19 cellular contexts compared by ENCODE assay signal in the genomic region with DNA sequence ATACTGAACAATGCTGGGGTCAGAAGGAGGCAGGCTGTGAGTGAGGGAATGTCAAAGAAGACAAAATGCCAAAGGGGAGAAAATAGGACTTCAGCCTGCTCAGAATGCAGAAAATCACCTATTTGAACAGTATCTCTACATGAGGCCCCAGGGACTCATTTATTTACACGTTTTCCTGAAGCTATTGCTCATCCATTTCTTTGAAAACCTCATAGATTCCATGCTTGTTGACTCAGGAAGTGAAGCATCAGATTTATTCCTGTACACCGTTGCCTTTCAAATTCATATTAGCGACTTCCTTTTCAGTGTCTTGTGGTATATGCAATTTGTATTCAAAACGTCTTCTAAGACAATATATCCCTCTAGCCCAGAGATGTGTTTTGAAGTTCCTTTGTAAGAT.
DNase-seq lines count a peak whose midpoint lies in the region; ATAC-seq, FAIRE-seq and TF ChIP-seq lines count a peak whose summit lies in the region.
"Had no signal": no experiment of that assay in that cellular context is flagged by ENCODE, and none has a peak within 500 bp of the region (broad histone marks: within the 10 kb centered on the region; RNA-seq: fewer than 3 reads in every experiment).

No MANE protein-coding gene starts in this region.

- no peak overlapping the region for H2BK120ac ChIP-seq in neuronal stem cell (ENCODE audit: low read depth, low read length)

- no peak overlapping the region for H2BK15ac ChIP-seq in neuronal stem cell (ENCODE audit: low read length)

- H3K14ac ChIP-seq in neuronal stem cell (ENCODE audit: low read length) = no peak overlapping the region

- H3K18ac ChIP-seq in neuronal stem cell (ENCODE audit: low read length) = no peak overlapping the region

- intact Hi-C loops in activated T-helper 2 cell treated with anti-CD3 and anti-CD28 coated beads, Interferon-gamma antibody, Interleukin-2, Interleukin-4, amounts not matched to agents 10 μg/mL and 5 μg/mL and 100 μg/mL, durations not matched to agents 14 hours and 24 hours and 36 hours (cut with micrococcal nuclease) = no loop called here

- no peak overlapping the region for H2AK5ac ChIP-seq in neuronal stem cell (ENCODE audit: low read depth, low read length)

- H3K4me1 ChIP-seq in RWPE2 (ENCODE audit: insufficient read depth, poor library complexity, severe bottlenecking) = no peaks in the 10 kb centered on the region
- peaks cover 2 to 4% of the 10 kb centered on the region in 2 donors for H3K4me1 ChIP-seq in neuronal stem cell (ENCODE audit: control insufficient read depth in 2 of 2, insufficient read depth in 1 of 2, low read depth in 1 of 2, low read length in 2 of 2)
- H3K4me1 ChIP-seq: A549, HAP-1 had no signal

- H3K4ac ChIP-seq in neuronal stem cell (ENCODE audit: low read length) = no peak overlapping the region

- H2BK12ac ChIP-seq in neuronal stem cell (ENCODE audit: low read length) = no peak overlapping the region

- ATAC-seq in RWPE2 (ENCODE audit: low read depth) = peak; percentile 59
- ATAC-seq: A549 had no signal

- no peaks in the 10 kb centered on the region for H3K27me3 Mint-ChIP-seq in activated T-helper 2 cell treated with anti-CD3 and anti-CD28 coated beads, Interferon-gamma antibody, Interleukin-2, Interleukin-4, amounts not matched to agents 10 μg/mL and 5 μg/mL and 100 μg/mL, durations not matched to agents 14 hours and 24 hours and 36 hours (ENCODE audit: low read depth)
- no peaks in the 10 kb centered on the region for H3K27me3 Mint-ChIP-seq in chondrocyte (ENCODE audit: low read depth)
- H3K27me3 Mint-ChIP-seq: CD4-positive, CD25-positive, alpha-beta regulatory T cell had no signal

- no peaks in the 10 kb centered on the region for H3K36me3 Mint-ChIP-seq in activated T-helper 2 cell treated with anti-CD3 and anti-CD28 coated beads, Interferon-gamma antibody, Interleukin-2, Interleukin-4, amounts not matched to agents 10 μg/mL and 5 μg/mL and 100 μg/mL, durations not matched to agents 14 hours and 24 hours and 36 hours (ENCODE audit: low read depth)
- no peaks in the 10 kb centered on the region for H3K36me3 Mint-ChIP-seq in chondrocyte (ENCODE audit: low read depth)
- H3K36me3 Mint-ChIP-seq: CD4-positive, CD25-positive, alpha-beta regulatory T cell had no signal

- no peak overlapping the region for H2BK5ac ChIP-seq in neuronal stem cell (ENCODE audit: low read length)

- H3K27ac ChIP-seq in RWPE2 (ENCODE audit: poor library complexity, severe bottlenecking) (no peak overlapping the region), neuronal stem cell (replicated peaks; ENCODE audit: low read length) (no peak overlapping the region)
- H3K27ac ChIP-seq: A549, HL-60 had no signal

- WGBS in neuronal stem cell (ENCODE audit: extremely low coverage in 2 of 2, insufficient read length in 2 of 2, insufficient replicate concordance in 1 of 2), 2 donors = no CpG with 5 or more reads among the region's 4 CpGs

- H3K4me3 Mint-ChIP-seq in activated T-helper 2 cell treated with anti-CD3 and anti-CD28 coated beads, Interferon-gamma antibody, Interleukin-2, Interleukin-4, amounts not matched to agents 10 μg/mL and 5 μg/mL and 100 μg/mL, durations not matched to agents 14 hours and 24 hours and 36 hours (ENCODE audit: low read depth) = no peak overlapping the region
- no peak overlapping the region for H3K4me3 Mint-ChIP-seq in chondrocyte (ENCODE audit: unreplicated experiment)
- H3K4me3 Mint-ChIP-seq: CD4-positive, CD25-positive, alpha-beta regulatory T cell; HFFc6 had no signal

- H3K9ac ChIP-seq in neuronal stem cell (ENCODE audit: low read depth, low read length, poor library complexity) = no peak overlapping the region

- H3K4me3 ChIP-seq in RWPE2 (ENCODE audit: severe bottlenecking) = no peak overlapping the region
- no peak overlapping the region for H3K4me3 ChIP-seq in neuronal stem cell (ENCODE audit: low read length in 2 of 2)
- H3K4me3 ChIP-seq: A549, HAP-1 had no signal

- H3K27me3 ChIP-seq in RWPE2 (ENCODE audit: insufficient read depth, poor library complexity, severe bottlenecking) (no peaks in the 10 kb centered on the region), neuronal stem cell (ENCODE audit: control insufficient read depth in 3 of 3, insufficient read depth in 3 of 3, low read depth in 1 of 3, low read length in 3 of 3) (no peaks in the 10 kb centered on the region)

- H3K23ac ChIP-seq in neuronal stem cell (ENCODE audit: low read depth, low read length, poor library complexity) = no peak overlapping the region

- no peak overlapping the region for H3K4me2 ChIP-seq in neuronal stem cell (ENCODE audit: insufficient read depth, low read length, poor library complexity, severe bottlenecking)
- H3K4me2 ChIP-seq: A549 had no signal

- no peaks in the 10 kb centered on the region for H3K4me1 Mint-ChIP-seq in activated T-helper 2 cell treated with anti-CD3 and anti-CD28 coated beads, Interferon-gamma antibody, Interleukin-2, Interleukin-4, amounts not matched to agents 10 μg/mL and 5 μg/mL and 100 μg/mL, durations not matched to agents 14 hours and 24 hours and 36 hours (ENCODE audit: low read depth)
- no peaks in the 10 kb centered on the region for H3K4me1 Mint-ChIP-seq in chondrocyte (ENCODE audit: low read depth)
- H3K4me1 Mint-ChIP-seq: CD4-positive, CD25-positive, alpha-beta regulatory T cell had no signal

- H3K9me3 Mint-ChIP-seq in activated T-helper 2 cell treated with anti-CD3 and anti-CD28 coated beads, Interferon-gamma antibody, Interleukin-2, Interleukin-4, amounts not matched to agents 10 μg/mL and 5 μg/mL and 100 μg/mL, durations not matched to agents 14 hours and 24 hours and 36 hours = no peaks in the 10 kb centered on the region
- peaks cover 22% of the 10 kb centered on the region for H3K9me3 Mint-ChIP-seq in chondrocyte (ENCODE audit: low read depth)

- no peaks in the 10 kb centered on the region for H3K79me1 ChIP-seq in neuronal stem cell (ENCODE audit: low read depth, low read length)

- FAIRE-seq in D721Med (lab: Jason Lieb, UNC) = peak; percentile 91
- FAIRE-seq: A549, GM12892, GM19239, H1 had no signal

- H4K91ac ChIP-seq in neuronal stem cell (ENCODE audit: low read depth, low read length, poor library complexity) = no peak overlapping the region

- TF ChIP-seq CTCF in D721Med (IDR thresholded peaks at IDR 0.05; ENCODE audit: insufficient read depth, missing control alignments) = no peak
- TF ChIP-seq CTCF in RWPE2 (IDR thresholded peaks at IDR 0.05; ENCODE audit: poor library complexity, severe bottlenecking) = no peak
- no peak for TF ChIP-seq CTCF in chondrocyte (IDR thresholded peaks at IDR 0.05)

- no peak for DNase-seq in D721Med (ENCODE audit: insufficient read length, low spot score)
- peak; percentile 47 for DNase-seq in HT1080 (ENCODE audit: low read depth)
- no peak for DNase-seq in RWPE2 (ENCODE audit: low spot score)
- no peak for DNase-seq in neuronal stem cell (ENCODE audit: low spot score)
- DNase-seq in activated T-helper 2 cell treated with anti-CD3 and anti-CD28 coated beads, Interferon-gamma antibody, Interleukin-2, Interleukin-4, amounts not matched to agents 10 μg/mL and 5 μg/mL and 100 μg/mL, durations not matched to agents 14 hours and 24 hours and 36 hours (ENCODE audit: low spot score) = no peak
- DNase-seq in chondrocyte (ENCODE audit: low spot score) = no peak
- DNase-seq in NOMO-1 (lab: John Stamatoyannopoulos, UW; ENCODE audit: unreplicated experiment in 2 of 2) = no peak
- DNase-seq: Calu3; CD4-positive, CD25-positive, alpha-beta regulatory T cell; DND-41; GDM1; HFFc6; IMR-90 had no signal

- no peak overlapping the region for H3K27ac Mint-ChIP-seq in activated T-helper 2 cell treated with anti-CD3 and anti-CD28 coated beads, Interferon-gamma antibody, Interleukin-2, Interleukin-4, amounts not matched to agents 10 μg/mL and 5 μg/mL and 100 μg/mL, durations not matched to agents 14 hours and 24 hours and 36 hours
- no peak overlapping the region for H3K27ac Mint-ChIP-seq in chondrocyte (ENCODE audit: unreplicated experiment)
- H3K27ac Mint-ChIP-seq: CD4-positive, CD25-positive, alpha-beta regulatory T cell; HFFc6 had no signal

- no peak overlapping the region for H4K8ac ChIP-seq in neuronal stem cell (ENCODE audit: low read depth, low read length)

- H3K9me3 ChIP-seq in RWPE2 (ENCODE audit: severe bottlenecking) (no peaks in the 10 kb centered on the region), neuronal stem cell (replicated peaks in 1 of 2; ENCODE audit: control insufficient read depth in 2 of 2, insufficient read depth in 1 of 2, low read depth in 1 of 2, low read length in 2 of 2) (peaks cover 0 to 1% of the 10 kb centered on the region in 2 donors)
- H3K9me3 ChIP-seq: A549, HAP-1 had no signal

- H3K36me3 ChIP-seq in RWPE2 (ENCODE audit: low read depth) (no peaks in the 10 kb centered on the region), neuronal stem cell (replicated peaks in 1 of 2; ENCODE audit: control insufficient read depth in 2 of 2, insufficient read depth in 2 of 2, low read length in 2 of 2) (no peaks in the 10 kb centered on the region)
- H3K36me3 ChIP-seq: HAP-1 had no signal

- H2AFZ ChIP-seq in neuronal stem cell (ENCODE audit: low read length) = peak overlapping the region; percentile 40
